Comparison of ENCODE assay signal across 16 cellular contexts in the genomic region with DNA sequence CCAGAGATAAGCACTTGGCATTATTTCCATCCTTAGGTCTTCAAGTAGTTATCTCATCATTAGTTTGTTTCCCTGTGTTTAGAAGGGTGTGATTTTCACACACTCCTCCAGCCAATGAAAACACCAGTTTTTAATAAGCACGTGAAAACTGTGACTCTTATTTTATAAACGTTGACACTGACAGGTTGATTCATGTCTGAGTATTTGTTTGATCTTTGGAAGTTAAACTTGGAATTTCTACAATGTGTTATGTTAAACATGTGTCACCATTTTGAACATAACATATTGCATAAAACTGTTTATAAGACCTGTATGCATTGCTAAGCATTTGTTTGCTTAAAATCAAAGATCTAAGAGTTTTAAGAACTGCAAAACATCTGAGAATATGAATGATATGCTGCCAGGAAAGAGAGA. TPM values are rescaled to one million over a fixed set of nuclear protein-coding genes. Genes with fewer than 3 reads are reported as not detected.
DNase-seq lines count a peak whose midpoint lies in the region; ATAC-seq and TF ChIP-seq lines count a peak whose summit lies in the region.
"Had no signal": no experiment of that assay in that cellular context is flagged by ENCODE, and none has a peak within 500 bp of the region (broad histone marks: within the 10 kb centered on the region; RNA-seq: fewer than 3 reads in every experiment).

No MANE protein-coding gene starts in this region.

- no peak overlapping the region for H3K23ac ChIP-seq in mesendoderm (ENCODE audit: low read length)

- H3K79me2 ChIP-seq in mesendoderm (ENCODE audit: control insufficient read depth, insufficient read depth, low read length), result no peaks in the 10 kb centered on the region

- no peak overlapping the region for H3K9ac ChIP-seq in mesendoderm (ENCODE audit: low read length)

- TF ChIP-seq POLR2A in heart left ventricle (IDR thresholded peaks at IDR 0.05) (no peak), esophagus squamous epithelium (IDR thresholded peaks at IDR 0.05) (no peak), uterus (IDR thresholded peaks at IDR 0.05) (no peak)

- TF ChIP-seq CTCF in heart left ventricle (IDR thresholded peaks at IDR 0.05), result no peak
- no peak for TF ChIP-seq CTCF in esophagus squamous epithelium (IDR thresholded peaks at IDR 0.05)
- no peak for TF ChIP-seq CTCF in uterus (IDR thresholded peaks at IDR 0.05)

- H2BK15ac ChIP-seq in mesendoderm (replicated peaks; ENCODE audit: low read depth), result no peak overlapping the region

- H3K4ac ChIP-seq in mesendoderm (ENCODE audit: low read depth, low read length), result no peak overlapping the region

- H3K36me3 ChIP-seq in heart left ventricle (peaks cover 0 to under 1% (median 0%) of the 10 kb centered on the region in 9 donors), esophagus squamous epithelium (no peaks in the 10 kb centered on the region), mesendoderm (ENCODE audit: control insufficient read depth, insufficient read depth, low read length) (no peaks in the 10 kb centered on the region), uterus (no peaks in the 10 kb centered on the region)
- H3K36me3 ChIP-seq: SJSA1 had no signal

- 7 to 21% (median 11%) methylated on average over 2 of the region's 2 CpGs for WGBS in heart left ventricle, 4 donors
- WGBS in esophagus squamous epithelium, 2 donors, result 12 to 26% methylated on average over 2 of the region's 2 CpGs
- no CpG with 5 or more reads among the region's 2 CpGs for WGBS in mesendoderm (ENCODE audit: extremely low coverage, insufficient coverage, low lambda C conversion rate)

- H3K27me3 ChIP-seq in heart left ventricle (no peaks in the 10 kb centered on the region), esophagus squamous epithelium (no peaks in the 10 kb centered on the region), mesendoderm (ENCODE audit: insufficient read depth, low read length, poor library complexity) (no peaks in the 10 kb centered on the region), uterus (no peaks in the 10 kb centered on the region)

- H2BK120ac ChIP-seq in mesendoderm (ENCODE audit: low read depth, low read length), result no peak overlapping the region

- H3K56ac ChIP-seq in mesendoderm (ENCODE audit: low read length), result no peak overlapping the region

- no peak for DNase-seq in heart left ventricle
- DNase-seq in cardiac septum (ENCODE audit: low spot score), result no peak
- no peak for DNase-seq in esophagus squamous epithelium (lab: John Stamatoyannopoulos, UW)
- DNase-seq in mesendoderm, result peak; percentile 66
- DNase-seq in uterus, result no peak
- DNase-seq in NCI-H2081 treated with DMSO at 0.1 percent for 48 hours (lab: John Stamatoyannopoulos, UW), result no peak
- no peak for DNase-seq in NCI-H1092 treated with DMSO at 0.1 percent for 48 hours (lab: John Stamatoyannopoulos, UW)
- DNase-seq: activated CD4-positive, alpha-beta memory T cell treated with anti-CD3 and anti-CD28 coated beads for 36 hours; aorta; CD8-positive, alpha-beta memory T cell; MM.1S; NCI-H2171 treated with DMSO at 0.1 percent for 48 hours; stimulated activated CD8-positive, alpha-beta memory T cell treated with anti-CD3 and anti-CD28 coated beads, Interleukin-4, amount 100 ng/mL, for 48 hours; T-helper 9 cell had no signal

- H2AK5ac ChIP-seq in mesendoderm (ENCODE audit: low read length), result no peak overlapping the region

- H3K9me3 ChIP-seq in heart left ventricle, result no peaks in the 10 kb centered on the region
- no peaks in the 10 kb centered on the region for H3K9me3 ChIP-seq in esophagus squamous epithelium
- H3K9me3 ChIP-seq in uterus, result no peaks in the 10 kb centered on the region
- H3K9me3 ChIP-seq: SJSA1 had no signal

- no peak overlapping the region for H4K8ac ChIP-seq in mesendoderm (ENCODE audit: low read depth, low read length)

- H3K27ac ChIP-seq in heart left ventricle (peak overlapping the region in 11 of 12 donors; percentile 30 to 74 (median 59)), esophagus squamous epithelium (peak overlapping the region in 3 of 4 donors; percentile 30 to 75 (median 69)), mesendoderm (ENCODE audit: low read depth, low read length) (no peak overlapping the region), uterus (peak overlapping the region; percentile 81 to 91)
- H3K27ac ChIP-seq: SJSA1 had no signal

- ATAC-seq in heart left ventricle, result peak in 2 of 4 donors; percentile 7 to 20
- ATAC-seq in HG02870 (IDR thresholded peaks at IDR 0.05; ENCODE audit: unreplicated experiment), result no peak

- H3K4me1 ChIP-seq in heart left ventricle (peaks cover 0 to 67% (median 34%) of the 10 kb centered on the region in 12 donors), esophagus squamous epithelium (peaks cover 0 to 76% (median 12%) of the 10 kb centered on the region in 3 donors), mesendoderm (ENCODE audit: control insufficient read depth, low read depth, low read length) (no peaks in the 10 kb centered on the region), uterus (peaks cover 4 to 27% of the 10 kb centered on the region in 2 donors)
- H3K4me1 ChIP-seq: SJSA1 had no signal

- H4K5ac ChIP-seq in mesendoderm (ENCODE audit: low read length), result no peak overlapping the region

- intact Hi-C loops in heart left ventricle (cut with DNase I), result loop anchor here in 1 of 10 donors (5.0 kb wide), 1 partner anchor 71 kb away; no protein-coding TSS in a partner anchor
- intact Hi-C loops in cardiac septum (cut with DNase I), result no loop called here
- intact Hi-C loops in esophagus squamous epithelium (cut with DNase I), result no loop called here
- intact Hi-C loops in uterus (cut with DNase I; ENCODE audit: low total_unique reads), result no loop called here

- H3K18ac ChIP-seq in mesendoderm (ENCODE audit: low read length), result no peak overlapping the region

- H3K4me2 ChIP-seq in mesendoderm (ENCODE audit: low read length), result no peak overlapping the region

- H3K4me3 ChIP-seq in heart left ventricle (no peak overlapping the region), esophagus squamous epithelium (no peak overlapping the region), mesendoderm (ENCODE audit: low read length) (no peak overlapping the region), uterus (no peak overlapping the region)
- H3K4me3 ChIP-seq: SJSA1 had no signal

- H2BK5ac ChIP-seq in mesendoderm (ENCODE audit: low read length), result no peak overlapping the region

- H3K79me1 ChIP-seq in mesendoderm (ENCODE audit: low read length), result no peaks in the 10 kb centered on the region

RNA-seq across cellular contexts. Expression of a gene that starts 27.6 kb away (rescaled TPM):
- total RNA-seq in heart left ventricle, result 100 to 1,000 TPM in 2 of 9 donors, 10 to 100 TPM in 7; 21.9 to 109 (median 42.9) TPM
- 10 to 100 TPM; 10.2 to 20.3 TPM for polyA plus RNA-seq in heart left ventricle
- 30.3 TPM for total RNA-seq in cardiac septum
- 10 to 100 TPM in 2 of 4 donors, 1 to 10 TPM in 2; 5.4 to 34.1 (median 19.1) TPM for total RNA-seq in esophagus squamous epithelium
- polyA plus RNA-seq in mesendoderm (2013, experiment 1 of 2), result 0.06 TPM
- 0.08 TPM for polyA plus RNA-seq in mesendoderm (2013, experiment 2 of 2)
- 100 to 1,000 TPM in 3 of 4 donors, 10 to 100 TPM in 1; 87.1 to 252 (median 176) TPM for total RNA-seq in uterus
